In the genomic region with DNA sequence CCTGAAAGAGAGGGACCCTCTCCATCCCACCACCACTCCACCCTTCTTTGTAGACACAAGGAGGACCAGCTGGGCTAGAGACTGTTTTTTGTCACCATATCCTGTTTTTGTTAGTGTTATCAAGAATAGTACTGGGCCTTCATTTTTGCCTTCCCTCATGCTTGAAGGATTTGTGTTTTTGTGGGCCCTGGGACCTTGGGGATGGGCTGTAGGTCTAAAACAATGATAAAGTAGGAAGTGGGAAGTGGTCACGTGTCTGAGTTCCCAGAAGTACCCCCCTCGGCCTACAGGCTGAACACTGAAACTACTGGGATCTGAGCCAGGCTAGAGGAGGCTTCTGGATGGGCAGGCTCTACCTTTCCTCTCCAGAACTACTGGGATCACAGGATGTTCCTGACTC, we compare ENCODE assay signal across 9 cellular contexts. TPM values are rescaled to one million over a fixed set of nuclear protein-coding genes. Genes with fewer than 3 reads are reported as not detected.
DNase-seq lines count a peak whose midpoint lies in the region; ATAC-seq and TF ChIP-seq lines count a peak whose summit lies in the region.
"Had no signal": no experiment of that assay in that cellular context is flagged by ENCODE, and none has a peak within 500 bp of the region (broad histone marks: within the 10 kb centered on the region; RNA-seq: fewer than 3 reads in every experiment).

No MANE protein-coding gene starts in this region.

- no peaks in the 10 kb centered on the region for H3K9me3 ChIP-seq in CD4-positive, alpha-beta memory T cell (ENCODE audit: control insufficient read depth in 1 of 2, low read length in 2 of 2)
- H3K9me3 ChIP-seq in colonic mucosa, result no peaks in the 10 kb centered on the region

- H3K27me3 ChIP-seq in CD4-positive, alpha-beta memory T cell (ENCODE audit: insufficient read depth, low read length), result no peaks in the 10 kb centered on the region
- H3K27me3 ChIP-seq in colonic mucosa, result no peaks in the 10 kb centered on the region

- H3K27ac ChIP-seq in CD4-positive, alpha-beta memory T cell (ENCODE audit: low read depth, low read length), result peak overlapping the region; percentile 66
- H3K27ac ChIP-seq in colonic mucosa, result peak overlapping the region; percentile 89

- POLR2A ChIA-PET in CD4-positive, alpha-beta memory T cell (lab: Charles Lee; ENCODE audit: partially characterized antibody), result interaction anchor here (1.1 to 11.5 kb wide), 8 partner anchors 8 to 119 kb away, joined by 3 to 121 read pairs (median 38); partner anchors contain the start of genes AGFG2, FBXO24, LRCH4 and MEPCE
- POLR2A ChIA-PET in naive thymus-derived CD8-positive, alpha-beta T cell (lab: Charles Lee), result interaction anchor here (0.9 to 3.1 kb wide), 6 partner anchors 9 to 69 kb away, joined by 3 to 16 read pairs (median 4); partner anchors contain the start of genes AGFG2 and TSC22D4

- DNase-seq in CD4-positive, alpha-beta memory T cell, result no peak
- peak; percentile 55 for DNase-seq in NCI-H69 (lab: John Stamatoyannopoulos, UW)
- no peak for DNase-seq in colonic mucosa
- DNase-seq in naive thymus-derived CD8-positive, alpha-beta T cell, result no peak
- DNase-seq in germinal center (ENCODE audit: low spot score), result no peak
- DNase-seq in NCI-H146 (lab: John Stamatoyannopoulos, UW), result no peak
- no peak for DNase-seq in activated CD4-positive, alpha-beta T cell treated with anti-CD3 and anti-CD28 coated beads, Interleukin-2, amount 50 U/mL, for 1 hour
- DNase-seq: KG1 had no signal

- H3K4me3 ChIP-seq in CD4-positive, alpha-beta memory T cell (ENCODE audit: low read length in 2 of 2), result no peak overlapping the region
- H3K4me3 ChIP-seq in colonic mucosa, result no peak overlapping the region

- peaks cover 62 to 85% (median 74%) of the 10 kb centered on the region in 4 donors for H3K4me1 Mint-ChIP-seq in CD4-positive, alpha-beta memory T cell
- peaks cover 47 to 80% (median 80%) of the 10 kb centered on the region in 4 donors for H3K4me1 Mint-ChIP-seq in naive thymus-derived CD8-positive, alpha-beta T cell

- no peak for ATAC-seq in naive thymus-derived CD8-positive, alpha-beta T cell
- no peak for ATAC-seq in HG02798 (IDR thresholded peaks at IDR 0.05; ENCODE audit: poor library complexity, unreplicated experiment)

- no peaks in the 10 kb centered on the region for H3K27me3 Mint-ChIP-seq in CD4-positive, alpha-beta memory T cell
- H3K27me3 Mint-ChIP-seq in naive thymus-derived CD8-positive, alpha-beta T cell, result no peaks in the 10 kb centered on the region

- H3K9me3 Mint-ChIP-seq in CD4-positive, alpha-beta memory T cell, result no peaks in the 10 kb centered on the region
- no peaks in the 10 kb centered on the region for H3K9me3 Mint-ChIP-seq in naive thymus-derived CD8-positive, alpha-beta T cell

- H3K4me3 Mint-ChIP-seq in CD4-positive, alpha-beta memory T cell, result peak overlapping the region; percentile 81 to 97 (median 88)
- H3K4me3 Mint-ChIP-seq in naive thymus-derived CD8-positive, alpha-beta T cell, result peak overlapping the region; percentile 16 to 88 (median 75)

- intact Hi-C loops in CD4-positive, alpha-beta memory T cell (cut with micrococcal nuclease), result loop anchor here (1.0 kb wide), 1 partner anchor 9 kb away; the partner anchor contains the start of gene AGFG2
- intact Hi-C loops in colonic mucosa (cut with DNase I), result no loop called here

- CTCF ChIA-PET in CD4-positive, alpha-beta memory T cell (lab: Charles Lee; ENCODE audit: partially characterized antibody), result interaction anchor here (0.6 to 13.6 kb wide), 13 partner anchors 8 to 144 kb away, joined by 3 to 254 read pairs (median 6); partner anchors contain the start of genes AGFG2, FBXO24, LRCH4 and TSC22D4

- peak overlapping the region; percentile 61 to 98 (median 91) for H3K27ac Mint-ChIP-seq in CD4-positive, alpha-beta memory T cell
- H3K27ac Mint-ChIP-seq in naive thymus-derived CD8-positive, alpha-beta T cell, result peak overlapping the region; percentile 81 to 96 (median 92)

- H3K36me3 Mint-ChIP-seq in CD4-positive, alpha-beta memory T cell, result peaks cover 18 to 30% of the 10 kb centered on the region in 2 donors
- peaks cover 3 to 21% (median 12%) of the 10 kb centered on the region in 3 donors for H3K36me3 Mint-ChIP-seq in naive thymus-derived CD8-positive, alpha-beta T cell

- peak overlapping the region in 1 of 2 donors; percentile 73 for H3K9ac ChIP-seq in colonic mucosa (ENCODE audit: low read depth in 2 of 2, low read length in 2 of 2)

- H3K36me3 ChIP-seq in CD4-positive, alpha-beta memory T cell (ENCODE audit: insufficient read depth, low read length), result peaks cover 16% of the 10 kb centered on the region
- H3K36me3 ChIP-seq in colonic mucosa, result peaks cover 4% of the 10 kb centered on the region

- TF ChIP-seq CTCF in colonic mucosa (IDR thresholded peaks at IDR 0.05), result no peak

- peaks cover 78% of the 10 kb centered on the region for H3K4me1 ChIP-seq in CD4-positive, alpha-beta memory T cell (ENCODE audit: insufficient read depth, low read length)
- peaks cover 21% of the 10 kb centered on the region for H3K4me1 ChIP-seq in colonic mucosa

RNA-seq across cellular contexts. Expression of gene AGFG2, which starts 8.9 kb away (rescaled TPM):
- 10 to 100 TPM; 56.6 to 58.3 TPM for total RNA-seq in CD4-positive, alpha-beta memory T cell
- polyA plus RNA-seq in CD4-positive, alpha-beta memory T cell, result 10 to 100 TPM; 19.7 to 35.6 TPM
- 10 to 100 TPM; 81.3 to 97.4 TPM for total RNA-seq in colonic mucosa
- 10 to 100 TPM; 19.0 to 22.0 TPM for total RNA-seq in naive thymus-derived CD8-positive, alpha-beta T cell
- polyA plus RNA-seq in naive thymus-derived CD8-positive, alpha-beta T cell, result 10 to 100 TPM in 2 of 3 donors, 1 to 10 TPM in 1; 5.8 to 13.6 (median 11.5) TPM

RNA-seq across cellular contexts. Expression of gene SAP25, which starts 25.8 kb away (rescaled TPM):
- 100 to 1,000 TPM; 119 to 126 TPM for total RNA-seq in CD4-positive, alpha-beta memory T cell
- polyA plus RNA-seq in CD4-positive, alpha-beta memory T cell, result under 1 TPM in 1 of 2 donors, not detected in 1; 0.72 TPM
- 1 to 10 TPM in 1 of 2 donors, under 1 TPM in 1; 0.69 to 5.5 TPM for total RNA-seq in colonic mucosa
- total RNA-seq in naive thymus-derived CD8-positive, alpha-beta T cell, result 100 to 1,000 TPM; 102 to 118 TPM
- polyA plus RNA-seq in naive thymus-derived CD8-positive, alpha-beta T cell, result under 1 TPM in 1 of 3 donors, not detected in 2; 0.42 TPM

RNA-seq across cellular contexts. Expression of gene LRCH4, which starts 38.1 kb away (rescaled TPM):
- 100 to 1,000 TPM; 392 to 412 TPM for total RNA-seq in CD4-positive, alpha-beta memory T cell
- polyA plus RNA-seq in CD4-positive, alpha-beta memory T cell, result 100 to 1,000 TPM; 119 to 167 TPM
- total RNA-seq in colonic mucosa, result 10 to 100 TPM; 59.0 to 65.4 TPM
- total RNA-seq in naive thymus-derived CD8-positive, alpha-beta T cell, result 100 to 1,000 TPM; 447 to 454 TPM
- 100 to 1,000 TPM; 131 to 180 (median 153) TPM for polyA plus RNA-seq in naive thymus-derived CD8-positive, alpha-beta T cell

RNA-seq across cellular contexts. Expression of gene FBXO24, which starts 38.3 kb away (rescaled TPM):
- 1 to 10 TPM; 1.6 to 2.1 TPM for total RNA-seq in CD4-positive, alpha-beta memory T cell
- under 1 TPM; 0.36 to 0.77 TPM for polyA plus RNA-seq in CD4-positive, alpha-beta memory T cell
- 1 to 10 TPM in 1 of 2 donors, under 1 TPM in 1; 0.21 to 1.8 TPM for total RNA-seq in colonic mucosa
- total RNA-seq in naive thymus-derived CD8-positive, alpha-beta T cell, result 1 to 10 TPM; 2.5 to 3.6 TPM
- under 1 TPM; 0.60 to 0.95 (median 0.61) TPM for polyA plus RNA-seq in naive thymus-derived CD8-positive, alpha-beta T cell

RNA-seq across cellular contexts. Expression of gene PCOLCE, which starts 54.3 kb away (rescaled TPM):
- total RNA-seq in CD4-positive, alpha-beta memory T cell, result 10 to 100 TPM in 1 of 2 experiments, 1 to 10 TPM in 1; 7.2 to 10.6 TPM
- 1 to 10 TPM; 1.3 to 1.6 TPM for polyA plus RNA-seq in CD4-positive, alpha-beta memory T cell
- 10 to 100 TPM; 14.7 to 23.1 TPM for total RNA-seq in colonic mucosa
- 10 to 100 TPM in 1 of 2 experiments, 1 to 10 TPM in 1; 8.3 to 12.5 TPM for total RNA-seq in naive thymus-derived CD8-positive, alpha-beta T cell
- polyA plus RNA-seq in naive thymus-derived CD8-positive, alpha-beta T cell, result 1 to 10 TPM in 1 of 3 donors, under 1 TPM in 2; 0.25 to 1.3 (median 0.64) TPM

Comparison
In these comparisons a context has a peak if more than half of its experiments do, and no peak if none do; other contexts are left out.
1. RNA of gene SAP25, which starts 25.8 kb away (total RNA-seq): 119 to 126 TPM in CD4-positive, alpha-beta memory T cell and 102 to 118 TPM in naive thymus-derived CD8-positive, alpha-beta T cell; 0.69 to 5.5 TPM in colonic mucosa; every median in the first group is over 10 times any median in the second.
2. RNA of gene LRCH4, which starts 38.1 kb away (total RNA-seq): 447 to 454 TPM in naive thymus-derived CD8-positive, alpha-beta T cell and 392 to 412 TPM in CD4-positive, alpha-beta memory T cell; 59.0 to 65.4 TPM in colonic mucosa; every median in the first group is over 4 times any median in the second.